In genomic region chr11:104700609-104701008, GRCh38 we compare ENCODE assay signal across 12 cellular contexts.
DNase-seq lines count a peak whose midpoint lies in the region; ATAC-seq and TF ChIP-seq lines count a peak whose summit lies in the region.
"Had no signal": no experiment of that assay in that cellular context is flagged by ENCODE, and none has a peak within 500 bp of the region (broad histone marks: within the 10 kb centered on the region; RNA-seq: fewer than 3 reads in every experiment).

No MANE protein-coding gene starts in this region.

- H3K4me3 ChIP-seq in skeletal muscle satellite cell (ENCODE audit: low read length) = no peak overlapping the region
- H3K4me3 ChIP-seq: SJSA1 had no signal

- POLR2A ChIA-PET in activated CD4-positive, alpha-beta T cell treated with anti-CD3 and anti-CD28 coated beads, Interleukin-2, amount 10 ng/mL, durations not matched to agents 7 days and 5 days (lab: Charles Lee) = no interaction called here

- peaks cover 12% of the 10 kb centered on the region for H3K9me3 Mint-ChIP-seq in activated CD4-positive, alpha-beta T cell treated with anti-CD3 and anti-CD28 coated beads, Interleukin-2, amount 10 ng/mL, durations not matched to agents 7 days and 5 days

- no peaks in the 10 kb centered on the region for H3K27me3 ChIP-seq in skeletal muscle satellite cell (ENCODE audit: control insufficient read depth, insufficient read depth, low read length)
- H3K27me3 ChIP-seq: SJSA1 had no signal

- no peak for DNase-seq in activated CD4-positive, alpha-beta T cell treated with anti-CD3 and anti-CD28 coated beads, Interleukin-2, amount 10 ng/mL, durations not matched to agents 7 days and 5 days
- no peak for DNase-seq in activated CD4-positive, alpha-beta T cell treated with anti-CD3 and anti-CD28 coated beads, Interleukin-2, amount 50 U/mL, for 1 hour
- DNase-seq in fibroblast of gingiva (ENCODE audit: low read depth) (peak; percentile 51), NCI-H146 treated with DMSO at 0.1 percent for 48 hours (lab: John Stamatoyannopoulos, UW; ENCODE audit: unreplicated experiment) (no peak), OCI-M1 (lab: John Stamatoyannopoulos, UW) (no peak), 8988T (no peak)
- DNase-seq: activated CD8-positive, alpha-beta memory T cell treated with anti-CD3 and anti-CD28 coated beads for 24 hours; cerebellar nuclear complex; stimulated activated CD4-positive, alpha-beta T cell treated with anti-CD3 and anti-CD28 coated beads, Interleukin-2, amount 100 ng/mL, for 48 hours had no signal

- H3K4me1 ChIP-seq in skeletal muscle satellite cell (ENCODE audit: control insufficient read depth, insufficient read depth, low read length) = peaks cover 9% of the 10 kb centered on the region
- H3K4me1 ChIP-seq: SJSA1 had no signal

- H3K4me2 ChIP-seq in skeletal muscle satellite cell (ENCODE audit: low read length) = peak overlapping the region; percentile 12

- H3K27me3 Mint-ChIP-seq in activated CD4-positive, alpha-beta T cell treated with anti-CD3 and anti-CD28 coated beads, Interleukin-2, amount 10 ng/mL, durations not matched to agents 7 days and 5 days = no peaks in the 10 kb centered on the region

- peak; percentile 76 for ATAC-seq in SK-N-SH treated with all-trans-retinoic acid at 6 μM for 48 hours

- peaks cover 28% of the 10 kb centered on the region for H3K36me3 Mint-ChIP-seq in activated CD4-positive, alpha-beta T cell treated with anti-CD3 and anti-CD28 coated beads, Interleukin-2, amount 10 ng/mL, durations not matched to agents 7 days and 5 days (ENCODE audit: low read depth)

- CTCF ChIA-PET in activated CD4-positive, alpha-beta T cell treated with anti-CD3 and anti-CD28 coated beads, Interleukin-2, amount 10 ng/mL, durations not matched to agents 7 days and 5 days (lab: Charles Lee) = interaction anchor here (1.0 to 1.3 kb wide), 2 partner anchors 12 to 28 kb away, joined by 3 read pairs; no protein-coding TSS in a partner anchor

- H3K36me3 ChIP-seq in skeletal muscle satellite cell (ENCODE audit: insufficient read depth, low read length) = no peaks in the 10 kb centered on the region
- H3K36me3 ChIP-seq: SJSA1 had no signal

- no peaks in the 10 kb centered on the region for H3K9me3 ChIP-seq in skeletal muscle satellite cell (replicated peaks; ENCODE audit: low read length)
- H3K9me3 ChIP-seq: SJSA1 had no signal

- peak overlapping the region; percentile 28 for H3K27ac Mint-ChIP-seq in activated CD4-positive, alpha-beta T cell treated with anti-CD3 and anti-CD28 coated beads, Interleukin-2, amount 10 ng/mL, durations not matched to agents 7 days and 5 days

- no peak overlapping the region for H3K4me3 Mint-ChIP-seq in activated CD4-positive, alpha-beta T cell treated with anti-CD3 and anti-CD28 coated beads, Interleukin-2, amount 10 ng/mL, durations not matched to agents 7 days and 5 days

- no peak overlapping the region for H3K9ac ChIP-seq in skeletal muscle satellite cell (ENCODE audit: low read depth, low read length)

- H3K4me1 Mint-ChIP-seq in activated CD4-positive, alpha-beta T cell treated with anti-CD3 and anti-CD28 coated beads, Interleukin-2, amount 10 ng/mL, durations not matched to agents 7 days and 5 days = peaks cover 38% of the 10 kb centered on the region

TF ChIP-seq in SK-N-SH treated with all-trans-retinoic acid at 6 μM for 48 hours, 23 proteins besides CTCF, POLR2A, EP300 and RAD21:
- TF ChIP-seq BACH2 (CRISPR knock-in tag; IDR thresholded peaks at IDR 0.05; ENCODE audit: borderline replicate concordance) = no peak
- TF ChIP-seq ISL1 (CRISPR knock-in tag; IDR thresholded peaks at IDR 0.05) = peak; percentile 53; the same call in 1 of the 2 replicates
